In genomic region chr10:100998183-100998990, GRCh38 we compare ENCODE assay signal across 8 cellular contexts. TPM values are rescaled to one million over a fixed set of nuclear protein-coding genes. Genes with fewer than 3 reads are reported as not detected.
DNase-seq lines count a peak whose midpoint lies in the region; ATAC-seq and TF ChIP-seq lines count a peak whose summit lies in the region.

No MANE protein-coding gene starts in this region.

- POLR2A ChIA-PET in SK-N-SH (lab: Yijun Ruan, JAX), result interaction anchor here (0.6 to 2.2 kb wide), 6 partner anchors 11 to 639 kb away, joined by 3 to 8 read pairs (median 4); partner anchors contain the start of genes MRPL43, SLF2 and TWNK
- POLR2A ChIA-PET in activated naive CD8-positive, alpha-beta T cell treated with anti-CD3 and anti-CD28 coated beads, Interleukin-2, amount 10 ng/mL, durations not matched to agents 7 days and 5 days (lab: Charles Lee), result interaction anchor here (0.6 to 3.8 kb wide), 9 partner anchors 11 to 817 kb away, joined by 3 to 36 read pairs (median 6); partner anchors contain the start of genes MRPL43, PDZD7, SFXN3 and TWNK

- no peak for TF ChIP-seq RAD21 in SK-N-SH (IDR thresholded peaks at IDR 0.05; ENCODE audit: low read length)

- H2AFZ ChIP-seq in SK-N-SH (ENCODE audit: low read depth), result peak overlapping the region; percentile 72; the same call in 1 of the 2 replicates

- no peaks in the 10 kb centered on the region for H3K27me3 ChIP-seq in BLaER1
- no peaks in the 10 kb centered on the region for H3K27me3 ChIP-seq in SK-N-SH (ENCODE audit: insufficient read depth)
- no peaks in the 10 kb centered on the region for H3K27me3 ChIP-seq in upper lobe of left lung

- no peaks in the 10 kb centered on the region for H3K9me3 ChIP-seq in BLaER1
- no peaks in the 10 kb centered on the region for H3K9me3 ChIP-seq in SK-N-SH
- no peaks in the 10 kb centered on the region for H3K9me3 ChIP-seq in upper lobe of left lung

- TF ChIP-seq CTCF in SK-N-SH (IDR thresholded peaks at IDR 0.05) (no peak), upper lobe of left lung (IDR thresholded peaks at IDR 0.05) (no peak)

- H3K27ac Mint-ChIP-seq in activated naive CD8-positive, alpha-beta T cell treated with anti-CD3 and anti-CD28 coated beads, Interleukin-2, amount 10 ng/mL, durations not matched to agents 7 days and 5 days, result peak overlapping the region; percentile 94

- no peak for TF ChIP-seq POLR2A in upper lobe of left lung (IDR thresholded peaks at IDR 0.05)

- no peaks in the 10 kb centered on the region for H3K9me3 Mint-ChIP-seq in activated naive CD8-positive, alpha-beta T cell treated with anti-CD3 and anti-CD28 coated beads, Interleukin-2, amount 10 ng/mL, durations not matched to agents 7 days and 5 days

- peak overlapping the region; percentile 88 for H3K4me3 Mint-ChIP-seq in activated naive CD8-positive, alpha-beta T cell treated with anti-CD3 and anti-CD28 coated beads, Interleukin-2, amount 10 ng/mL, durations not matched to agents 7 days and 5 days

- no peaks in the 10 kb centered on the region for H3K9me2 ChIP-seq in SK-N-SH

- no peak for TF ChIP-seq EP300 in SK-N-SH (IDR thresholded peaks at IDR 0.05; ENCODE audit: borderline replicate concordance in 1 of 2, low read depth in 1 of 2, low read length in 1 of 2)
- no peak for TF ChIP-seq EP300 in upper lobe of left lung (IDR thresholded peaks at IDR 0.05)

- H3K4me3 ChIP-seq in BLaER1 (peak overlapping the region; percentile 92), SK-N-SH (ENCODE audit: low read depth in 2 of 2, low read length in 1 of 2) (peak overlapping the region; percentile 66 to 90), upper lobe of left lung (peak overlapping the region; percentile 62 to 82 (median 68))

- peaks cover 36% of the 10 kb centered on the region for H3F3A ChIP-seq in SK-N-SH (replicated peaks; ENCODE audit: insufficient read depth)

- no peaks in the 10 kb centered on the region for H3K27me3 Mint-ChIP-seq in activated naive CD8-positive, alpha-beta T cell treated with anti-CD3 and anti-CD28 coated beads, Interleukin-2, amount 10 ng/mL, durations not matched to agents 7 days and 5 days

- peak; percentile 42 for DNase-seq in NCI-H1048 (lab: John Stamatoyannopoulos, UW)
- peak; percentile 96 for DNase-seq in SK-N-SH
- peak; percentile 77 for DNase-seq in activated naive CD8-positive, alpha-beta T cell treated with anti-CD3 and anti-CD28 coated beads, Interleukin-2, amount 10 ng/mL, durations not matched to agents 7 days and 5 days
- peak; percentile 89 for DNase-seq in glomerular visceral epithelial cell (ENCODE audit: extremely low spot score)
- DNase-seq in occipital lobe (lab: John Stamatoyannopoulos, UW), result peak; percentile 82
- DNase-seq in upper lobe of left lung, result peak; percentile 85 to 87

- WGBS in SK-N-SH (ENCODE audit: low lambda C conversion rate), result 4% methylated on average over 24 of the region's 25 CpGs
- 5 to 6% methylated on average over 25 of the region's 25 CpGs for WGBS in upper lobe of left lung, 2 donors

- H3K4me2 ChIP-seq in BLaER1 (peak overlapping the region; percentile 99), SK-N-SH (peak overlapping the region; percentile 97)

- H3K9ac ChIP-seq in BLaER1 (peak overlapping the region; percentile 98), SK-N-SH (peak overlapping the region; percentile 99)

- CTCF ChIA-PET in SK-N-SH (lab: Yijun Ruan, JAX), result interaction anchor here (0.6 to 24.5 kb wide), 18 partner anchors 11 to 1120 kb away, joined by 3 to 443 read pairs (median 5); partner anchors contain the start of genes MRPL43, PDZD7, SEMA4G and SFXN3

- H3K36me3 ChIP-seq in BLaER1, result peaks cover 37% of the 10 kb centered on the region
- peaks cover 15 to 28% of the 10 kb centered on the region in 2 experiments for H3K36me3 ChIP-seq in SK-N-SH (replicated peaks in 1 of 2; ENCODE audit: control insufficient read depth in 1 of 2, insufficient read depth in 2 of 2, low read length in 1 of 2)
- H3K36me3 ChIP-seq in upper lobe of left lung, result peaks cover 0 to 19% (median 6%) of the 10 kb centered on the region in 4 donors

- H3K79me2 ChIP-seq in SK-N-SH (ENCODE audit: insufficient read depth), result peaks cover 50% of the 10 kb centered on the region

- ATAC-seq in GM21381 (IDR thresholded peaks at IDR 0.05; ENCODE audit: unreplicated experiment) (peak; percentile 29), upper lobe of left lung (ENCODE audit: low FRiP score in 2 of 2) (peak; percentile 50 to 77)
- ATAC-seq in activated naive CD8-positive, alpha-beta T cell treated with anti-CD3 and anti-CD28 coated beads, Interleukin-2, amount 10 ng/mL, durations not matched to agents 7 days and 5 days (ENCODE audit: low read depth), result peak; percentile 23

- H3K27ac ChIP-seq in BLaER1 (peak overlapping the region; percentile 98), SK-N-SH (ENCODE audit: low read depth in 2 of 2, low read length in 1 of 2) (peak overlapping the region; percentile 98 to 99), upper lobe of left lung (peak overlapping the region; percentile 95 to 100 (median 98))

- H4K20me1 ChIP-seq in BLaER1, result peaks cover 34% of the 10 kb centered on the region
- H4K20me1 ChIP-seq in SK-N-SH (ENCODE audit: insufficient read depth), result peaks cover 20% of the 10 kb centered on the region

- H3K4me1 ChIP-seq in BLaER1 (peaks cover 44% of the 10 kb centered on the region), SK-N-SH (ENCODE audit: control insufficient read depth in 1 of 2, insufficient read depth in 2 of 2, low read depth in 1 of 2, low read length in 1 of 2) (peaks cover 20 to 37% of the 10 kb centered on the region in 2 experiments; a peak in 3 of 4 replicates), upper lobe of left lung (peaks cover 38 to 54% (median 47%) of the 10 kb centered on the region in 4 donors)

- H3K36me3 Mint-ChIP-seq in activated naive CD8-positive, alpha-beta T cell treated with anti-CD3 and anti-CD28 coated beads, Interleukin-2, amount 10 ng/mL, durations not matched to agents 7 days and 5 days, result peaks cover 3% of the 10 kb centered on the region

- peaks cover 19% of the 10 kb centered on the region for H3K4me1 Mint-ChIP-seq in activated naive CD8-positive, alpha-beta T cell treated with anti-CD3 and anti-CD28 coated beads, Interleukin-2, amount 10 ng/mL, durations not matched to agents 7 days and 5 days

TF ChIP-seq in SK-N-SH, 30 proteins besides CTCF, POLR2A, EP300 and RAD21 (continues in another document):
- TF ChIP-seq MXI1 (IDR thresholded peaks at IDR 0.05; ENCODE audit: low read depth, low read length), result no peak
- TF ChIP-seq, protein P1, sequence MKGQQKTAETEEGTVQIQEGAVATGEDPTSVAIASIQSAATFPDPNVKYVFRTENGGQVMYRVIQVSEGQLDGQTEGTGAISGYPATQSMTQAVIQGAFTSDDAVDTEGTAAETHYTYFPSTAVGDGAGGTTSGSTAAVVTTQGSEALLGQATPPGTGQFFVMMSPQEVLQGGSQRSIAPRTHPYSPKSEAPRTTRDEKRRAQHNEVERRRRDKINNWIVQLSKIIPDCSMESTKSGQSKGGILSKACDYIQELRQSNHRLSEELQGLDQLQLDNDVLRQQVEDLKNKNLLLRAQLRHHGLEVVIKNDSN (IDR thresholded peaks at IDR 0.05; ENCODE audit: borderline replicate concordance, low read depth), result peak; percentile 65; the same call in 1 of the 2 replicates
- no peak for TF ChIP-seq SMC3 (IDR thresholded peaks at IDR 0.05; ENCODE audit: low read depth, low read length)
- TF ChIP-seq POLR2AphosphoS5 (IDR thresholded peaks at IDR 0.05; ENCODE audit: low read depth, low read length), result no peak
- TF ChIP-seq MAX (IDR thresholded peaks at IDR 0.05; ENCODE audit: low read depth), result peak; percentile 2; the same call in 1 of the 2 replicates
- peak; percentile 96 for TF ChIP-seq MEF2A (IDR thresholded peaks at IDR 0.05; ENCODE audit: borderline replicate concordance, low read depth)

RNA-seq across cellular contexts. Expression of gene LZTS2, which starts 1.2 kb away (rescaled TPM):
- 50.6 and 52.2 TPM in 2 replicates for polyA plus RNA-seq in SK-N-SH (2012; rRNA removed)
- polyA plus RNA-seq in SK-N-SH (2012; cell fraction: cytosol; rRNA removed), result 18.5 and 31.3 TPM in 2 replicates
- 105 and 145 TPM in 2 replicates for polyA plus RNA-seq in SK-N-SH (2012; cell fraction: nucleus; rRNA removed)
- 10 to 100 TPM; 22.0 to 22.4 TPM for total RNA-seq in activated naive CD8-positive, alpha-beta T cell treated with anti-CD3 and anti-CD28 coated beads, Interleukin-2, amount 10 ng/mL, durations not matched to agents 7 days and 5 days
- total RNA-seq in occipital lobe, result 15.4 TPM
- total RNA-seq in upper lobe of left lung, result 100 to 1,000 TPM in 2 of 6 donors, 10 to 100 TPM in 4; 42.5 to 105 (median 60.1) TPM

RNA-seq across cellular contexts. Expression of gene TWNK, which starts 11.0 kb away (rescaled TPM):
- 16.4 and 20.0 TPM in 2 replicates for polyA plus RNA-seq in SK-N-SH (2012; rRNA removed)
- 16.6 and 20.2 TPM in 2 replicates for polyA plus RNA-seq in SK-N-SH (2012; cell fraction: cytosol; rRNA removed)
- polyA plus RNA-seq in SK-N-SH (2012; cell fraction: nucleus; rRNA removed), result 15.7 and 20.7 TPM in 2 replicates
- 10 to 100 TPM; 10.8 to 11.0 TPM for total RNA-seq in activated naive CD8-positive, alpha-beta T cell treated with anti-CD3 and anti-CD28 coated beads, Interleukin-2, amount 10 ng/mL, durations not matched to agents 7 days and 5 days
- total RNA-seq in occipital lobe (4.7 TPM), upper lobe of left lung (1 to 10 TPM; 2.6 to 9.1 (median 5.8) TPM)

RNA-seq across cellular contexts. Expression of gene MRPL43, which starts 11.1 kb away (rescaled TPM):
- 173 and 208 TPM in 2 replicates for polyA plus RNA-seq in SK-N-SH (2012; rRNA removed)
- 100 and 140 TPM in 2 replicates for polyA plus RNA-seq in SK-N-SH (2012; cell fraction: cytosol; rRNA removed)
- polyA plus RNA-seq in SK-N-SH (2012; cell fraction: nucleus; rRNA removed), result 160 and 186 TPM in 2 replicates
- 10 to 100 TPM; 55.1 to 57.1 TPM for total RNA-seq in activated naive CD8-positive, alpha-beta T cell treated with anti-CD3 and anti-CD28 coated beads, Interleukin-2, amount 10 ng/mL, durations not matched to agents 7 days and 5 days
- total RNA-seq in occipital lobe, result 37.9 TPM
- 10 to 100 TPM; 40.2 to 72.1 (median 63.5) TPM for total RNA-seq in upper lobe of left lung

RNA-seq across cellular contexts. Expression of gene SEMA4G, which starts 29.1 kb away (rescaled TPM):
- polyA plus RNA-seq in SK-N-SH (2012; rRNA removed), result 15.0 and 16.2 TPM in 2 replicates
- polyA plus RNA-seq in SK-N-SH (2012; cell fraction: cytosol; rRNA removed), result 6.9 and 10.2 TPM in 2 replicates
- 32.3 and 32.7 TPM in 2 replicates for polyA plus RNA-seq in SK-N-SH (2012; cell fraction: nucleus; rRNA removed)
- total RNA-seq in activated naive CD8-positive, alpha-beta T cell treated with anti-CD3 and anti-CD28 coated beads, Interleukin-2, amount 10 ng/mL, durations not matched to agents 7 days and 5 days, result 1 to 10 TPM in 1 of 2 experiments, under 1 TPM in 1; 0.54 to 1.2 TPM
- total RNA-seq in occipital lobe (8.0 TPM), upper lobe of left lung (10 to 100 TPM in 2 of 6 donors, 1 to 10 TPM in 4; 5.4 to 20.4 (median 8.5) TPM)

RNA-seq across cellular contexts. Expression of gene PDZD7, which starts 32.5 kb away (rescaled TPM):
- polyA plus RNA-seq in SK-N-SH (2012; rRNA removed), result 1.9 and 2.3 TPM in 2 replicates
- polyA plus RNA-seq in SK-N-SH (2012; cell fraction: cytosol; rRNA removed), result 0.95 and 1.5 TPM in 2 replicates
- 5.4 and 6.8 TPM in 2 replicates for polyA plus RNA-seq in SK-N-SH (2012; cell fraction: nucleus; rRNA removed)
- 1 to 10 TPM; 1.1 to 1.4 TPM for total RNA-seq in activated naive CD8-positive, alpha-beta T cell treated with anti-CD3 and anti-CD28 coated beads, Interleukin-2, amount 10 ng/mL, durations not matched to agents 7 days and 5 days
- total RNA-seq in occipital lobe (4.5 TPM), upper lobe of left lung (1 to 10 TPM in 5 of 6 donors, under 1 TPM in 1; 0.39 to 2.4 (median 1.7) TPM)

Comparison
In these comparisons a context has a peak if more than half of its experiments do, and no peak if none do; other contexts are left out.
1. Peak in every context shown above with its lines: DNase-seq, ATAC-seq, H3K4me3 ChIP-seq and H3K27ac ChIP-seq.
2. DNase-seq: peak in every context shown above with its lines; median percentile 96 in SK-N-SH; 89 in glomerular visceral epithelial cell; 86 in upper lobe of left lung; 82 in occipital lobe; 77 in activated naive CD8-positive, alpha-beta T cell treated with anti-CD3 and anti-CD28 coated beads, Interleukin-2, amount 10 ng/mL, durations not matched to agents 7 days and 5 days; 42 in NCI-H1048.